17 cellular contexts compared by ENCODE assay signal in genomic region chr7:29158748-29159147, GRCh38. TPM values are rescaled to one million over a fixed set of nuclear protein-coding genes. Genes with fewer than 3 reads are reported as not detected.
DNase-seq lines count a peak whose midpoint lies in the region; ATAC-seq and TF ChIP-seq lines count a peak whose summit lies in the region.
"Had no signal": no experiment of that assay in that cellular context is flagged by ENCODE, and none has a peak within 500 bp of the region (broad histone marks: within the 10 kb centered on the region; RNA-seq: fewer than 3 reads in every experiment).

No MANE protein-coding gene starts in this region.

- no peak overlapping the region for H3K9ac ChIP-seq in DND-41 (ENCODE audit: low read depth, low read length)

- peaks cover 22% of the 10 kb centered on the region for H3K9me3 Mint-ChIP-seq in nephron progenitor cell

- H3K27ac Mint-ChIP-seq in nephron progenitor cell = no peak overlapping the region
- H3K27ac Mint-ChIP-seq: CD4-positive, alpha-beta memory T cell; GM23338 had no signal

- peaks cover 53% of the 10 kb centered on the region for H3K4me1 ChIP-seq in DND-41 (ENCODE audit: insufficient read depth, low read length)
- 0 out of 2 replicates have a peak, but pooled peaks cover 8% of the 10 kb centered on the region for H3K4me1 ChIP-seq in HEK293 (ENCODE audit: control insufficient read depth, insufficient read depth, low read length)
- no peaks in the 10 kb centered on the region for H3K4me1 ChIP-seq in hepatocyte (ENCODE audit: insufficient read depth)
- H3K4me1 ChIP-seq: A549, BE2C had no signal

- POLR2A ChIA-PET in HEK293 (lab: Yijun Ruan, JAX) = no interaction called here

- H3K36me3 ChIP-seq in DND-41 (ENCODE audit: insufficient read depth, low read length) (no peaks in the 10 kb centered on the region), HEK293 (ENCODE audit: control insufficient read depth in 2 of 2, insufficient read depth in 1 of 2, low read length in 2 of 2) (no peaks in the 10 kb centered on the region), hepatocyte (replicated peaks; ENCODE audit: insufficient read depth, low read depth) (no peaks in the 10 kb centered on the region)
- H3K36me3 ChIP-seq: BE2C had no signal

- H4K20me1 ChIP-seq in DND-41 (ENCODE audit: insufficient read depth, low read length) (no peaks in the 10 kb centered on the region), hepatocyte (ENCODE audit: insufficient read depth, poor library complexity, severe bottlenecking) (no peaks in the 10 kb centered on the region)

- H3K4me1 Mint-ChIP-seq in nephron progenitor cell = peaks cover 9% of the 10 kb centered on the region

- WGBS in hepatocyte (ENCODE audit: low lambda C conversion rate, missing lambda C conversion rate) = 26% methylated on average over 2 of the region's 2 CpGs

- H3K4me3 Mint-ChIP-seq in nephron progenitor cell = no peak overlapping the region
- H3K4me3 Mint-ChIP-seq: CD4-positive, alpha-beta memory T cell; GM23338 had no signal

- CTCF ChIA-PET in HEK293 (lab: Yijun Ruan, JAX) = interaction anchor here (3.0 kb wide), 1 partner anchor 31 kb away, joined by 16 read pairs; no protein-coding TSS in a partner anchor

- TF ChIP-seq CTCF in DND-41 (IDR thresholded peaks at IDR 0.05; ENCODE audit: borderline replicate concordance, extremely low read depth, low read length, poor library complexity, severe bottlenecking) = no peak
- TF ChIP-seq CTCF in HEK293 (tag by site-specific recombination; IDR thresholded peaks at IDR 0.05) = no peak
- no peak for TF ChIP-seq CTCF in hepatocyte (IDR thresholded peaks at IDR 0.05; ENCODE audit: poor library complexity)
- no peak for TF ChIP-seq CTCF in GM10266 (IDR thresholded peaks at IDR 0.05; ENCODE audit: control insufficient read depth, insufficient read depth, low read depth, missing control alignments)
- TF ChIP-seq CTCF in nephron progenitor cell (IDR thresholded peaks at IDR 0.05) = no peak

- no peaks in the 10 kb centered on the region for H3K27me3 Mint-ChIP-seq in nephron progenitor cell (ENCODE audit: low read depth, poor library complexity)

- H3K27me3 ChIP-seq in DND-41 (ENCODE audit: insufficient read depth, low read length, poor library complexity) (no peaks in the 10 kb centered on the region), hepatocyte (no peaks in the 10 kb centered on the region)
- H3K27me3 ChIP-seq: BE2C had no signal

- H3K9me3 ChIP-seq in DND-41 (ENCODE audit: insufficient read depth, low read length, severe bottlenecking) = no peaks in the 10 kb centered on the region
- H3K9me3 ChIP-seq in HEK293 (ENCODE audit: control insufficient read depth, insufficient read depth, low read depth, low read length) = no peaks in the 10 kb centered on the region; the same call in 1 of the 2 replicates
- H3K9me3 ChIP-seq in hepatocyte (ENCODE audit: low read depth) = no peaks in the 10 kb centered on the region
- H3K9me3 ChIP-seq: A549, BE2C had no signal

- H2AFZ ChIP-seq in DND-41 (ENCODE audit: low read depth, low read length) = no peak overlapping the region
- H2AFZ ChIP-seq in hepatocyte = no peak overlapping the region
- H2AFZ ChIP-seq: GM23338 had no signal

- no peak for DNase-seq in DND-41
- peak; percentile 38 for DNase-seq in NCI-H2227 treated with DMSO at 0.1 percent for 48 hours (lab: John Stamatoyannopoulos, UW)
- no peak for DNase-seq in hepatocyte (ENCODE audit: low spot score)
- DNase-seq in GM10266 (ENCODE audit: extremely low spot score) = no peak
- no peak for DNase-seq in nephron progenitor cell
- DNase-seq: BE2C; CD4-positive, alpha-beta memory T cell; DMS79; EL; H7 had no signal

- H3K79me2 ChIP-seq in DND-41 (ENCODE audit: insufficient read depth, low read length) (no peaks in the 10 kb centered on the region), hepatocyte (no peaks in the 10 kb centered on the region)

- H3K4me3 ChIP-seq in DND-41 (ENCODE audit: low read depth in 1 of 2, low read length in 2 of 2) (no peak overlapping the region), HEK293 (ENCODE audit: low read depth, low read length) (no peak overlapping the region), hepatocyte (no peak overlapping the region)
- H3K4me3 ChIP-seq: A549, GM23338 had no signal

- H3K9me2 ChIP-seq in hepatocyte (replicated peaks; ENCODE audit: insufficient read depth) = no peaks in the 10 kb centered on the region

- no peak for ATAC-seq in DND-41 (ENCODE audit: insufficient read depth, low read depth)
- no peak for ATAC-seq in HG03280 (IDR thresholded peaks at IDR 0.05; ENCODE audit: unreplicated experiment)
- ATAC-seq: A549, GM23338 had no signal

- H3K27ac ChIP-seq in DND-41 (ENCODE audit: low read length) (0 out of 2 replicates have a peak overlapping the region, but pooled peaks have one; percentile 31), HEK293 (ENCODE audit: extremely low read depth, low read depth, low read length) (no peak overlapping the region), hepatocyte (no peak overlapping the region)
- H3K27ac ChIP-seq: A549, C4-2B had no signal

- peaks cover 42% of the 10 kb centered on the region for H3K36me3 Mint-ChIP-seq in nephron progenitor cell (ENCODE audit: low read depth)
- H3K36me3 Mint-ChIP-seq: CD4-positive, alpha-beta memory T cell had no signal

- H3K4me2 ChIP-seq in DND-41 (ENCODE audit: insufficient read depth, low read length) (no peak overlapping the region), hepatocyte (peak overlapping the region; percentile 53)
- H3K4me2 ChIP-seq: A549, GM23338 had no signal

TF ChIP-seq in HEK293, 187 proteins besides CTCF, POLR2A, EP300 and RAD21:
- TF ChIP-seq, protein P1, sequence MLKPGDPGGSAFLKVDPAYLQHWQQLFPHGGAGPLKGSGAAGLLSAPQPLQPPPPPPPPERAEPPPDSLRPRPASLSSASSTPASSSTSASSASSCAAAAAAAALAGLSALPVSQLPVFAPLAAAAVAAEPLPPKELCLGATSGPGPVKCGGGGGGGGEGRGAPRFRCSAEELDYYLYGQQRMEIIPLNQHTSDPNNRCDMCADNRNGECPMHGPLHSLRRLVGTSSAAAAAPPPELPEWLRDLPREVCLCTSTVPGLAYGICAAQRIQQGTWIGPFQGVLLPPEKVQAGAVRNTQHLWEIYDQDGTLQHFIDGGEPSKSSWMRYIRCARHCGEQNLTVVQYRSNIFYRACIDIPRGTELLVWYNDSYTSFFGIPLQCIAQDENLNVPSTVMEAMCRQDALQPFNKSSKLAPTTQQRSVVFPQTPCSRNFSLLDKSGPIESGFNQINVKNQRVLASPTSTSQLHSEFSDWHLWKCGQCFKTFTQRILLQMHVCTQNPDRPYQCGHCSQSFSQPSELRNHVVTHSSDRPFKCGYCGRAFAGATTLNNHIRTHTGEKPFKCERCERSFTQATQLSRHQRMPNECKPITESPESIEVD (tag by site-specific recombination; IDR thresholded peaks at IDR 0.05) = 0 out of 2 replicates have a peak, but pooled peaks have one; percentile 26
- TF ChIP-seq ZNF626 (tag by site-specific recombination; IDR thresholded peaks at IDR 0.05) = no peak

RNA-seq across cellular contexts. Expression of gene CPVL, which starts 12.4 kb away (rescaled TPM):
- 26.2 and 36.6 TPM in 2 replicates for total RNA-seq in hepatocyte
- 36.3 and 36.4 TPM in 2 replicates for polyA plus RNA-seq in hepatocyte
- polyA plus RNA-seq: AG04450 had no signal

RNA-seq across cellular contexts. Expression of gene CHN2, which starts 35.8 kb away (rescaled TPM):
- 8.7 and 20.7 TPM in 2 replicates for total RNA-seq in hepatocyte
- polyA plus RNA-seq in hepatocyte = 12.3 and 13.7 TPM in 2 replicates
- total RNA-seq: HT1080 had no signal
- polyA plus RNA-seq: AG04450 had no signal
